1 cellular context compared by ENCODE assay signal in genomic region chr12:26631846-26632245, GRCh38.
TF ChIP-seq lines count a peak whose summit lies in the region.

No MANE protein-coding gene starts in this region.

TF ChIP-seq in SK-N-SH treated with all-trans-retinoic acid at 6 μM for 48 hours, 23 proteins besides CTCF, POLR2A, EP300 and RAD21 (continued from another document):
- TF ChIP-seq TSHZ2 (CRISPR knock-in tag; IDR thresholded peaks at IDR 0.05) = no peak
- TF ChIP-seq ZFP30 (CRISPR knock-in tag; IDR thresholded peaks at IDR 0.05) = no peak
- no peak for TF ChIP-seq BACH2 (CRISPR knock-in tag; IDR thresholded peaks at IDR 0.05; ENCODE audit: borderline replicate concordance)
- TF ChIP-seq CSRNP3 (CRISPR knock-in tag; IDR thresholded peaks at IDR 0.05) = no peak
